In genomic region chr10:122013311-122013780, GRCh38 we compare ENCODE assay signal across 34 cellular contexts. TPM values are rescaled to one million over a fixed set of nuclear protein-coding genes. Genes with fewer than 3 reads are reported as not detected.
A peak's percentile ranks its signal among the peaks of the same experiment; 100 is the strongest.
DNase-seq lines count a peak whose midpoint lies in the region; ATAC-seq and TF ChIP-seq lines count a peak whose summit lies in the region.
"Had no signal": no experiment of that assay in that cellular context is flagged by ENCODE, and none has a peak within 500 bp of the region (broad histone marks: within the 10 kb centered on the region; RNA-seq: fewer than 3 reads in every experiment).

No MANE protein-coding gene starts in this region.

- TF ChIP-seq CTCF in hepatocyte (IDR thresholded peaks at IDR 0.05; ENCODE audit: poor library complexity) (no peak), progenitor cell of endocrine pancreas (IDR thresholded peaks at IDR 0.05; ENCODE audit: unreplicated experiment) (no peak), GM20000 (IDR thresholded peaks at IDR 0.05; ENCODE audit: extremely low read depth, missing control alignments) (no peak)

- H3K9me3 ChIP-seq in hepatocyte (ENCODE audit: low read depth) = no peaks in the 10 kb centered on the region
- H3K9me3 ChIP-seq: SJSA1 had no signal

- no peaks in the 10 kb centered on the region for H3K36me3 ChIP-seq in hepatocyte (replicated peaks; ENCODE audit: insufficient read depth, low read depth)
- H3K36me3 ChIP-seq: BLaER1 treated with 17β-estradiol and CSF1 and Interleukin-3, amounts not matched to agents 10 nM and 100 nM; SJSA1; WERI-Rb-1 had no signal

- H3K9me2 ChIP-seq in hepatocyte (replicated peaks; ENCODE audit: insufficient read depth) = no peaks in the 10 kb centered on the region

- no peaks in the 10 kb centered on the region for H3K36me3 Mint-ChIP-seq in progenitor cell of endocrine pancreas (ENCODE audit: insufficient read depth)
- H3K36me3 Mint-ChIP-seq: activated naive CD8-positive, alpha-beta T cell; type B pancreatic cell had no signal

- no peaks in the 10 kb centered on the region for H3K27me3 ChIP-seq in hepatocyte
- H3K27me3 ChIP-seq: BLaER1 treated with 17β-estradiol and CSF1 and Interleukin-3, amounts not matched to agents 10 nM and 100 nM; SJSA1 had no signal

- H4K20me1 ChIP-seq in hepatocyte (ENCODE audit: insufficient read depth, poor library complexity, severe bottlenecking) = no peaks in the 10 kb centered on the region
- H4K20me1 ChIP-seq: BLaER1 treated with 17β-estradiol and CSF1 and Interleukin-3, amounts not matched to agents 10 nM and 100 nM had no signal

- WGBS in hepatocyte (ENCODE audit: low lambda C conversion rate, missing lambda C conversion rate) = 39% methylated on average over 8 of the region's 8 CpGs

- ATAC-seq in GM21529 (IDR thresholded peaks at IDR 0.05; ENCODE audit: unreplicated experiment) (no peak), GM21723 (IDR thresholded peaks at IDR 0.05; ENCODE audit: unreplicated experiment) (no peak)
- ATAC-seq: effector memory CD8-positive, alpha-beta T cell; GM12878 had no signal

- peaks cover 5% of the 10 kb centered on the region for H3K27me3 Mint-ChIP-seq in progenitor cell of endocrine pancreas
- H3K27me3 Mint-ChIP-seq: type B pancreatic cell had no signal

- no peak overlapping the region for H2AFZ ChIP-seq in hepatocyte

- H3K27ac ChIP-seq in hepatocyte (peak overlapping the region; percentile 91), substantia nigra (ENCODE audit: low read depth, low read length, poor library complexity, severe bottlenecking) (no peak overlapping the region)
- H3K27ac ChIP-seq: 22Rv1; BLaER1 treated with 17β-estradiol and CSF1 and Interleukin-3, amounts not matched to agents 10 nM and 100 nM; HL-60; KMS-11; SJSA1; WERI-Rb-1 had no signal

- peak overlapping the region; percentile 31 for H3K27ac Mint-ChIP-seq in progenitor cell of endocrine pancreas
- H3K27ac Mint-ChIP-seq: activated naive CD8-positive, alpha-beta T cell; effector memory CD8-positive, alpha-beta T cell; type B pancreatic cell had no signal

- peaks cover 8% of the 10 kb centered on the region for H3K4me1 Mint-ChIP-seq in progenitor cell of endocrine pancreas (ENCODE audit: low read depth)

- no peaks in the 10 kb centered on the region for H3K9me3 Mint-ChIP-seq in progenitor cell of endocrine pancreas (ENCODE audit: low read depth)
- H3K9me3 Mint-ChIP-seq: effector memory CD8-positive, alpha-beta T cell; type B pancreatic cell had no signal

- H3K4me1 ChIP-seq in hepatocyte (ENCODE audit: insufficient read depth) = peaks cover 11% of the 10 kb centered on the region
- H3K4me1 ChIP-seq: SJSA1 had no signal

- no peaks in the 10 kb centered on the region for H3K79me2 ChIP-seq in hepatocyte

- no peak overlapping the region for H3K4me3 ChIP-seq in hepatocyte
- H3K4me3 ChIP-seq: BLaER1 treated with 17β-estradiol and CSF1 and Interleukin-3, amounts not matched to agents 10 nM and 100 nM; coronary artery; GM12878; SJSA1 had no signal

- H3K4me2 ChIP-seq in hepatocyte = peak overlapping the region; percentile 9
- H3K4me2 ChIP-seq: BLaER1 treated with 17β-estradiol and CSF1 and Interleukin-3, amounts not matched to agents 10 nM and 100 nM; KMS-11 had no signal

- H3K4me3 Mint-ChIP-seq in progenitor cell of endocrine pancreas (ENCODE audit: low read depth) = no peak overlapping the region
- H3K4me3 Mint-ChIP-seq: activated naive CD8-positive, alpha-beta T cell; effector memory CD8-positive, alpha-beta T cell; type B pancreatic cell had no signal

- DNase-seq in NCI-H510A treated with DMSO at 0.1 percent for 48 hours (lab: John Stamatoyannopoulos, UW) = peak; percentile 5
- no peak for DNase-seq in NCI-H510A (lab: John Stamatoyannopoulos, UW)
- peak; percentile 74 for DNase-seq in hepatocyte (ENCODE audit: low spot score)
- no peak for DNase-seq in progenitor cell of endocrine pancreas (ENCODE audit: low spot score, unreplicated experiment)
- no peak for DNase-seq in GM20000 (ENCODE audit: low spot score)
- no peak for DNase-seq in substantia nigra (lab: John Stamatoyannopoulos, UW)
- DNase-seq: activated CD4-positive, alpha-beta T cell treated with anti-CD3 and anti-CD28 coated beads for 48 hours; DMS153; effector memory CD8-positive, alpha-beta T cell; glutamatergic neuron; H7; kidney; MM.1S; NCI-H1417; NCI-H2081 treated with DMSO at 0.1 percent for 48 hours; NCI-H345; NCI-H82; retina; stimulated activated CD4-positive, alpha-beta T cell treated with anti-CD3 and anti-CD28 coated beads, Interleukin-12 subunit alpha, Interleukin-12 subunit beta, amount 100 ng/mL, for 4 hours; stimulated activated CD4-positive, alpha-beta T cell treated with anti-CD3 and anti-CD28 coated beads, Interleukin-4, amount 100 ng/mL, for 24 hours; T-helper 9 cell; WERI-Rb-1 had no signal

RNA-seq across cellular contexts. Expression of gene TACC2, which starts 24.4 kb away (rescaled TPM):
- total RNA-seq in hepatocyte (20.0 and 24.1 TPM in 2 replicates), progenitor cell of endocrine pancreas (58.1 and 60.4 TPM in 2 replicates)
- polyA plus RNA-seq in hepatocyte = 34.6 and 35.7 TPM in 2 replicates
- total RNA-seq: activated CD8-positive, alpha-beta memory T cell treated with anti-CD3 and anti-CD28 coated beads for 36 hours had no signal

RNA-seq across cellular contexts. Expression of gene NSMCE4A, which starts 38.3 kb away (rescaled TPM):
- 57.9 and 67.6 TPM in 2 replicates for total RNA-seq in hepatocyte
- polyA plus RNA-seq in hepatocyte = 44.5 and 51.0 TPM in 2 replicates
- 57.9 and 58.2 TPM in 2 replicates for total RNA-seq in progenitor cell of endocrine pancreas

Comparison
In these comparisons a context has a peak if more than half of its experiments do, and no peak if none do; other contexts are left out.
1. DNase-seq: peak in NCI-H510A treated with DMSO at 0.1 percent for 48 hours (single experiment) and hepatocyte (single experiment); none in NCI-H510A (single experiment), progenitor cell of endocrine pancreas (single experiment), GM20000 (single experiment) and substantia nigra (0 of 49).